8 cellular contexts compared by ENCODE assay signal in the genomic region with DNA sequence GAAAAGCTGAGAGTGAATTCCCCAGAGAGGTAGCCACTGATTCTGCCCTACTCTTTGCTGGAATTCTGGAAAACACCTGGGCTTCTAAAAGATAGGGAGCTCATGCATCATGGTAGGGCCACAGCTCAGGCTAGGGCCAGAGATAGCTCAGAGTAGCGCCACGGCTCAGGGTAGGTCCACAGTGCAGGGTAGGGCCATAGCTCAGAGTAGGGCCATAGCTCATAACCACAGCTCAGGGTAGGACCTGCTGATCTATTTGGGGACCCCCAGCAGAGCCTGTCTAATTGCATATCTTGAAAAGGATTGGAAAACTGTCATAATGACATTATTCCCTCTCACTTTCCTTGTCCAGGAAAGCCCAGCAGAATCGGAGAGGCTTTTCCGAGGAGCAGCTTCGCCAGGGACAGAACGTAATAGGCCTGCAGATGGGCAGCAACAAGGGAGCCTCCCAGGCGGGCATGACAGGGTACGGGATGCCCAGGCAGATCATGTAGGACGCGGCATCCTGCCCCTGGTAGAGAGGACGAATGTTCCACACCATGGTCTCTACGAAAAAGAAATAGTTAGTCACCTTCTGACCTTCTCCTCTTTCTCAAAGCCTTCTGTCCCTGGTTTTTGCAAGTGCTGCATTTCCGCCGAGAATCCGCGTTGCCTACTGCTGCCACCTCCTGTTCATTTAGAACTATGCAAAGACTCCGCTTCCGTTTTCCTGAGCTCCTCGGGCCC. TPM values are rescaled to one million over a fixed set of nuclear protein-coding genes. Genes with fewer than 3 reads are reported as not detected.
DNase-seq lines count a peak whose midpoint lies in the region; ATAC-seq and TF ChIP-seq lines count a peak whose summit lies in the region.

No MANE protein-coding gene starts in this region.

- peak overlapping the region; percentile 56 for H3K4me2 ChIP-seq in GM23248 (ENCODE audit: unreplicated experiment)
- H3K4me2 ChIP-seq in MM.1S (ENCODE audit: low read depth, low read length) = peak overlapping the region; percentile 64

- H3K36me3 ChIP-seq in GM23248 (ENCODE audit: low read depth) (no peaks in the 10 kb centered on the region), MM.1S (replicated peaks; ENCODE audit: insufficient read depth, low read length) (no peaks in the 10 kb centered on the region), lung (ENCODE audit: control insufficient read depth in 2 of 2, insufficient read depth in 2 of 2, low read length in 2 of 2) (no peaks in the 10 kb centered on the region)

- DNase-seq in G401 (ENCODE audit: low spot score) (peak; percentile 90), GM23248 (peak; percentile 91), MM.1S (peak; percentile 85), dorsolateral prefrontal cortex (peak in 9 of 10 donors; percentile 36 to 77 (median 68)), lung (ENCODE audit: low spot score) (peak; percentile 56), NCI-H345 (lab: John Stamatoyannopoulos, UW) (no peak)
- peak; percentile 53 to 63 for DNase-seq in activated CD4-positive, alpha-beta T cell treated with anti-CD3 and anti-CD28 coated beads, Interleukin-2, amount 50 U/mL, for 4 hours
- DNase-seq in stimulated activated CD8-positive, alpha-beta memory T cell treated with anti-CD3 and anti-CD28 coated beads, Interleukin-15, amount 100 ng/mL, for 4 hours (ENCODE audit: low read depth in 2 of 2) = peak; percentile 27 to 33

- H3K27ac ChIP-seq in GM23248 (no peak overlapping the region), MM.1S (ENCODE audit: low read length) (no peak overlapping the region), dorsolateral prefrontal cortex (peak overlapping the region in 50 of 59 donors; percentile 1 to 79 (median 59)), lung (ENCODE audit: low read depth in 1 of 2, low read length in 1 of 2) (peak overlapping the region in 1 of 2 donors; percentile 17)

- in situ Hi-C loops in G401 (cut with HindIII; ENCODE audit: low sequenced_read_pairs) = no loop called here
- in situ Hi-C loops in GM23248 (cut with MboI) = no loop called here

- intact Hi-C loops in dorsolateral prefrontal cortex (cut with DNase I) = loop anchor here in 1 of 2 donors (5.0 kb wide), 1 partner anchor 36 kb away; a partner anchor contains a TSS

- H3K27me3 ChIP-seq in GM23248 (replicated peaks; ENCODE audit: insufficient read depth) = no peaks in the 10 kb centered on the region
- H3K27me3 ChIP-seq in MM.1S (replicated peaks; ENCODE audit: insufficient read depth, low read length) = no peaks in the 10 kb centered on the region
- no peaks in the 10 kb centered on the region for H3K27me3 ChIP-seq in dorsolateral prefrontal cortex
- no peaks in the 10 kb centered on the region for H3K27me3 ChIP-seq in lung (ENCODE audit: control insufficient read depth, insufficient read depth)

- 23 to 26% methylated on average over 19 of the region's 19 CpGs for WGBS in GM23248 (ENCODE audit: low coverage in 1 of 2, low lambda C conversion rate in 2 of 2, missing lambda C conversion rate in 2 of 2), 2 experiments
- 42 to 50% methylated on average over 19 of the region's 19 CpGs for whole genome bisulfite sequencing in lung, 2 donors

- H3K9ac ChIP-seq in GM23248 = no peak overlapping the region
- H3K9ac ChIP-seq in MM.1S (ENCODE audit: low read length) = no peak overlapping the region

- peak; percentile 89 for ATAC-seq in lung (ENCODE audit: insufficient read depth, low FRiP score)

- peaks cover 5% of the 10 kb centered on the region; the same call in 1 of the 2 replicates for H3F3A ChIP-seq in GM23248 (ENCODE audit: insufficient read depth)
- no peaks in the 10 kb centered on the region for H3F3A ChIP-seq in MM.1S (ENCODE audit: insufficient read depth, low read length)

- H3K9me2 ChIP-seq in GM23248 (ENCODE audit: insufficient read depth) (no peaks in the 10 kb centered on the region), MM.1S (replicated peaks; ENCODE audit: insufficient read depth, low read length) (no peaks in the 10 kb centered on the region)

- H3K4me3 ChIP-seq in GM23248 = 0 out of 2 replicates have a peak overlapping the region, but pooled peaks have one; percentile 35
- no peak overlapping the region for H3K4me3 ChIP-seq in MM.1S (ENCODE audit: low read length)
- H3K4me3 ChIP-seq in dorsolateral prefrontal cortex = peak overlapping the region in 19 of 59 donors; percentile 1 to 37 (median 21)
- no peak overlapping the region for H3K4me3 ChIP-seq in lung

- peaks cover 6% of the 10 kb centered on the region; the same call in 1 of the 2 replicates for H3K4me1 ChIP-seq in GM23248 (ENCODE audit: insufficient read depth)
- H3K4me1 ChIP-seq in MM.1S (ENCODE audit: low read length) = peaks cover 5% of the 10 kb centered on the region; the same call in 1 of the 2 replicates
- peaks cover 0 to 2% of the 10 kb centered on the region in 2 donors for H3K4me1 ChIP-seq in lung (ENCODE audit: control insufficient read depth in 2 of 2, insufficient read depth in 2 of 2, low read length in 2 of 2)

- H3K9me3 ChIP-seq in GM23248 (ENCODE audit: low read depth) (no peaks in the 10 kb centered on the region), MM.1S (replicated peaks; ENCODE audit: insufficient read depth, low read length) (no peaks in the 10 kb centered on the region), lung (ENCODE audit: control insufficient read depth in 2 of 2, insufficient read depth in 1 of 2, low read length in 1 of 2) (no peaks in the 10 kb centered on the region)

- TF ChIP-seq CTCF in MM.1S (IDR thresholded peaks at IDR 0.05; ENCODE audit: low read length) (peak; percentile 67), dorsolateral prefrontal cortex (IDR thresholded peaks at IDR 0.05 in 54 of 56, conservative IDR thresholded peaks at IDR 0.05 in 2 of 56; ENCODE audit: low read depth in 1 of 56, partially characterized antibody in 56 of 56) (peak; percentile 41 to 86 (median 72)), lung (IDR thresholded peaks at IDR 0.05; ENCODE audit: control extremely low read depth, extremely low read depth) (peak; percentile 71)

- H2AFZ ChIP-seq in GM23248 (peak overlapping the region; percentile 90), MM.1S (ENCODE audit: low read length) (peak overlapping the region; percentile 71)

- no peaks in the 10 kb centered on the region for H4K20me1 ChIP-seq in GM23248 (ENCODE audit: insufficient read depth)
- H4K20me1 ChIP-seq in MM.1S (ENCODE audit: insufficient read depth, low read length) = no peaks in the 10 kb centered on the region

- H3K79me2 ChIP-seq in GM23248 (ENCODE audit: insufficient read depth) (no peaks in the 10 kb centered on the region), MM.1S (ENCODE audit: low read length) (no peaks in the 10 kb centered on the region)

RNA-seq across cellular contexts. Expression of a gene that starts 14.5 kb away (rescaled TPM):
- total RNA-seq in G401 (2014; rRNA removed; shearing (Covaris generic)) = not detected in 2 replicates
- total RNA-seq in GM23248 (2014; rRNA removed; shearing (Covaris generic)) = 1.3 TPM in 1 of 2 replicates, not detected in the other
- 0.48 and 0.61 TPM in 2 replicates for polyA plus RNA-seq in GM23248 (2016; fragmentation: Nextera tagmentation; extraction: Ambion mirVana)
- total RNA-seq in dorsolateral prefrontal cortex = 100 to 1,000 TPM in 119 of 120 experiments, 10 to 100 TPM in 1; 97.9 to 571 (median 378) TPM
- total RNA-seq in lung = 1 to 10 TPM in 1 of 2 donors, under 1 TPM in 1; 0.89 to 2.6 TPM
- 1 to 10 TPM in 1 of 2 donors, under 1 TPM in 1; 0.71 to 2.3 TPM for polyA plus RNA-seq in lung

RNA-seq across cellular contexts. Expression of a gene that starts 21.3 kb away (rescaled TPM):
- not detected in 2 replicates for total RNA-seq in G401 (2014; rRNA removed; shearing (Covaris generic))
- not detected in 2 replicates for total RNA-seq in GM23248 (2014; rRNA removed; shearing (Covaris generic))
- polyA plus RNA-seq in GM23248 (2016; fragmentation: Nextera tagmentation; extraction: Ambion mirVana) = not detected in 2 replicates
- 1 to 10 TPM in 4 of 120 experiments, under 1 TPM in 60, not detected in 56; 0.18 to 2.5 (median 0.37) TPM for total RNA-seq in dorsolateral prefrontal cortex
- total RNA-seq in lung = under 1 TPM; 0.09 to 0.31 TPM
- polyA plus RNA-seq in lung = under 1 TPM; 0.12 to 0.23 TPM

RNA-seq across cellular contexts. Expression of a gene that starts 34.4 kb away (rescaled TPM):
- 26.5 and 39.9 TPM in 2 replicates for total RNA-seq in G401 (2014; rRNA removed; shearing (Covaris generic))
- 20.9 and 26.4 TPM in 2 replicates for total RNA-seq in GM23248 (2014; rRNA removed; shearing (Covaris generic))
- 25.4 and 26.5 TPM in 2 replicates for polyA plus RNA-seq in GM23248 (2016; fragmentation: Nextera tagmentation; extraction: Ambion mirVana)
- total RNA-seq in dorsolateral prefrontal cortex = 10 to 100 TPM; 22.8 to 62.2 (median 48.1) TPM
- 10 to 100 TPM; 24.4 to 52.1 TPM for total RNA-seq in lung
- polyA plus RNA-seq in lung = 10 to 100 TPM; 10.6 to 21.6 TPM

Comparison
In these comparisons a context has a peak if more than half of its experiments do, and no peak if none do; other contexts are left out.
1. H3K27ac ChIP-seq: peak in dorsolateral prefrontal cortex (50 of 59); none in GM23248 (single experiment) and MM.1S (single experiment).
2. RNA of a gene that starts 14.5 kb away (total RNA-seq): 97.9 to 571 TPM in dorsolateral prefrontal cortex; 0.89 to 2.6 TPM in lung, not detected in G401 and 1.3 TPM in GM23248; every median in the first group is over 10 times any median in the second.
3. Peak in every context shown above with its lines, with median percentiles within 50 percentile points of each other: CTCF ChIP-seq.